ENCODE assay signal across 7 cellular contexts in the genomic region with DNA sequence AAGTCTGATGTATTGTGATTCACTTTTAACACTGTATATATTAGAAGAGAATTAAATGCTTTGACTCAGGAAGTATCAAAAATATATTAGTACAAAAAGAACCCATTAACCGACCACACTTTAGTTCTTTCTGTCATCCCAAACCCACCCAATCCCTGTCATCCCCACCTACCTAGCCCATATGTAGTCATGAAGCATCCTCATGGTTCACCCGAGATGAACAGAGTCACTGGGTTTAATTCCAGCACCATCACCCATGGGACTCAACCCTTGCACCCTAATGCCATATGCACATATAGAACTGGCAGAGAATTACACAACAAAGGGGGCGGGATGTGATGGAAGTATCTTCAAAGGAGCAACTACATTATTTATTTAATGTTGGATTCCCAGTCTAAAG.
"Had no signal": no experiment of that assay in that cellular context is flagged by ENCODE, and none has a peak within 500 bp of the region (broad histone marks: within the 10 kb centered on the region; RNA-seq: fewer than 3 reads in every experiment).

No MANE protein-coding gene starts in this region.

- DNase-seq: H7, HFFc6, KBM-7 had no signal

- H3K36me3 ChIP-seq: HAP-1 had no signal

- H3K27ac ChIP-seq: HL-60 had no signal

- H3K9me3 ChIP-seq: HAP-1 had no signal

- H3K4me2 ChIP-seq: GM23338 had no signal

- FAIRE-seq: HepG2 had no signal

- H3K4me3 ChIP-seq: GM23338, HAP-1 had no signal

- H3K4me1 ChIP-seq: HAP-1 had no signal
